1 cellular context compared by ENCODE assay signal in genomic region chr19:50433201-50434180, GRCh38.
TF ChIP-seq lines count a peak whose summit lies in the region.

No MANE protein-coding gene starts in this region.

TF ChIP-seq in GM23338, 12 proteins besides CTCF, POLR2A, EP300 and RAD21 (continued from another document):
- no peak for TF ChIP-seq ZNF462 (CRISPR knock-in tag; IDR thresholded peaks at IDR 0.05)
